ENCODE assay signal across 7 cellular contexts in the genomic region with DNA sequence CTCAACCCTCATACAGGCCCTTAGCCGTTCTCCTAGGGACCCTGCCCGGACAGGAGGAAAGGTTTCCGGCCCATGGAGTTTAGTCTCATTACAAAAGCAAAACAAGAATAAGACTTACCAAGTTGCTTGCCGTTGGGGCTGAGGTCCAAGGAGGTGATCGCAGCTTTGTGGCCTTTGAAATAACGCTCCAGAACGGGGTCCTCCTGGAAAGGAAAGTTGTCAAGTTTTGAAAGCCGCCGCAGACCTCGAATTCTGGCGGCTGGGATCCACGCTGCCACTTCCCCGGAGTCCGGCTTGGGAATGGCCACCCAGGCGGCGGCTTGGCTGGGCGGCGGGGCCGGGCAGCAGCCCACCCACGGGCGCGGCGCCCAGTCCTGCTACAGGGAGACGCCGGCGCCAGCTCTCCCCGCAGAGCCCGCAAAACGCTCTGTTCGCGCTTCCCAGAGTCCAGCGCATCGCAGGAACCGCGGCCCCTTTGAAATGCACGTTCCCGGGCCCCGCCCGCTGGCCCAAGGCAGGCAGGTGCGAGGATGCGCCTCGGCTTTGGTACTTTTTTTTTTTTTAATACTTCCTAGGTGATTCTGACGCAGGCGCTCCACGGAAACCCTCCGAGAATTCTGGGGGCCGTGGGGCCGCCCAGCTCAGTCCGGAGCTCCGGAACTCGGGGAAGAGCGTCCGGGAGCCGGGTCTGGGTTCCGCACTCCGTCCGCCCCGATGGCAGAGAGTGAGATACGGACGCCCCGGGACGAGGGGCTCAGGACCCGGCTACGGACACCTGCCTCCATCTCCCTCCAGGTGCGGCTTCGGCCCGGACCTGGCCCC. TPM values are rescaled to one million over a fixed set of nuclear protein-coding genes. Genes with fewer than 3 reads are reported as not detected.
A peak's percentile ranks its signal among the peaks of the same experiment; 100 is the strongest.
DNase-seq lines count a peak whose midpoint lies in the region; ATAC-seq lines count a peak whose summit lies in the region.

No MANE protein-coding gene starts in this region.

- H3K27ac Mint-ChIP-seq in activated CD4-positive, alpha-beta T cell treated with anti-CD3 and anti-CD28 coated beads, Interleukin-2, amount 10 ng/mL, durations not matched to agents 7 days and 5 days = peak overlapping the region; percentile 96

- no peaks in the 10 kb centered on the region for H3K27me3 ChIP-seq in mesendoderm (ENCODE audit: insufficient read depth, low read length, poor library complexity)

- no peaks in the 10 kb centered on the region for H3K36me3 ChIP-seq in mesendoderm (ENCODE audit: control insufficient read depth, insufficient read depth, low read length)

- no CpG with 5 or more reads among the region's 67 CpGs for WGBS in mesendoderm (ENCODE audit: extremely low coverage, insufficient coverage, low lambda C conversion rate)

- H3K27me3 Mint-ChIP-seq in activated CD4-positive, alpha-beta T cell treated with anti-CD3 and anti-CD28 coated beads, Interleukin-2, amount 10 ng/mL, durations not matched to agents 7 days and 5 days = no peaks in the 10 kb centered on the region

- H2AK5ac ChIP-seq in mesendoderm (ENCODE audit: low read length) = no peak overlapping the region

- H3K4me2 ChIP-seq in mesendoderm (ENCODE audit: low read length) = peak overlapping the region; percentile 98

- H3K79me2 ChIP-seq in mesendoderm (ENCODE audit: control insufficient read depth, insufficient read depth, low read length) = peaks cover 11% of the 10 kb centered on the region

- CTCF ChIA-PET in activated CD4-positive, alpha-beta T cell treated with anti-CD3 and anti-CD28 coated beads, Interleukin-2, amount 10 ng/mL, durations not matched to agents 7 days and 5 days (lab: Charles Lee) = interaction anchor here (0.7 to 2.6 kb wide), 18 partner anchors 13 to 520 kb away, joined by 3 to 15 read pairs (median 4); no protein-coding TSS in a partner anchor

- no peaks in the 10 kb centered on the region for H3K9me3 Mint-ChIP-seq in activated CD4-positive, alpha-beta T cell treated with anti-CD3 and anti-CD28 coated beads, Interleukin-2, amount 10 ng/mL, durations not matched to agents 7 days and 5 days

- peak overlapping the region; percentile 57 for H4K8ac ChIP-seq in mesendoderm (ENCODE audit: low read depth, low read length)

- peaks cover 32% of the 10 kb centered on the region for H3K36me3 Mint-ChIP-seq in activated CD4-positive, alpha-beta T cell treated with anti-CD3 and anti-CD28 coated beads, Interleukin-2, amount 10 ng/mL, durations not matched to agents 7 days and 5 days (ENCODE audit: low read depth)

- ATAC-seq in GM18498 (IDR thresholded peaks at IDR 0.05; ENCODE audit: unreplicated experiment) = peak; percentile 32

- peak overlapping the region; percentile 88 for H3K56ac ChIP-seq in mesendoderm (ENCODE audit: low read length)

- H2BK120ac ChIP-seq in mesendoderm (ENCODE audit: low read depth, low read length) = no peak overlapping the region

- no peak overlapping the region for H2BK5ac ChIP-seq in mesendoderm (ENCODE audit: low read length)

- POLR2A ChIA-PET in activated CD4-positive, alpha-beta T cell treated with anti-CD3 and anti-CD28 coated beads, Interleukin-2, amount 10 ng/mL, durations not matched to agents 7 days and 5 days (lab: Charles Lee) = interaction anchor here (0.6 kb wide), 1 partner anchor 179 kb away, joined by 3 read pairs; no protein-coding TSS in a partner anchor

- H3K23ac ChIP-seq in mesendoderm (ENCODE audit: low read length) = peak overlapping the region; percentile 6

- peak overlapping the region; percentile 55 for H3K18ac ChIP-seq in mesendoderm (ENCODE audit: low read length)

- peaks cover 14% of the 10 kb centered on the region for H3K79me1 ChIP-seq in mesendoderm (ENCODE audit: low read length)

- H3K4me3 Mint-ChIP-seq in activated CD4-positive, alpha-beta T cell treated with anti-CD3 and anti-CD28 coated beads, Interleukin-2, amount 10 ng/mL, durations not matched to agents 7 days and 5 days = peak overlapping the region; percentile 95

- peak overlapping the region; percentile 64 for H3K27ac ChIP-seq in mesendoderm (ENCODE audit: low read depth, low read length)

- H3K9ac ChIP-seq in mesendoderm (ENCODE audit: low read length) = peak overlapping the region; percentile 74

- peak; percentile 15 for DNase-seq in HCEC 1CT
- DNase-seq in M059J (ENCODE audit: low read depth) = peak; percentile 47
- DNase-seq in activated CD4-positive, alpha-beta T cell treated with anti-CD3 and anti-CD28 coated beads, Interleukin-2, amount 10 ng/mL, durations not matched to agents 7 days and 5 days = peak; percentile 41
- DNase-seq in effector CD4-positive, alpha-beta T cell = peak; percentile 36
- DNase-seq in mesendoderm = peak; percentile 67
- peak; percentile 28 to 42 for DNase-seq in stimulated activated CD8-positive, alpha-beta memory T cell treated with anti-CD3 and anti-CD28 coated beads, Interleukin-2, amount 100 ng/mL, for 48 hours (ENCODE audit: low read depth in 2 of 2)

- no peak overlapping the region for H4K5ac ChIP-seq in mesendoderm (ENCODE audit: low read length)

- peaks cover 62% of the 10 kb centered on the region for H3K4me1 Mint-ChIP-seq in activated CD4-positive, alpha-beta T cell treated with anti-CD3 and anti-CD28 coated beads, Interleukin-2, amount 10 ng/mL, durations not matched to agents 7 days and 5 days

- H3K4ac ChIP-seq in mesendoderm (ENCODE audit: low read depth, low read length) = no peak overlapping the region

- no peak overlapping the region for H2BK15ac ChIP-seq in mesendoderm (replicated peaks; ENCODE audit: low read depth)

- peaks cover 7% of the 10 kb centered on the region for H3K4me1 ChIP-seq in mesendoderm (ENCODE audit: control insufficient read depth, low read depth, low read length)

- H3K4me3 ChIP-seq in mesendoderm (ENCODE audit: low read length) = peak overlapping the region; percentile 42

RNA-seq across cellular contexts. Expression of a gene that starts 0.6 kb away (rescaled TPM):
- total RNA-seq in M059J (2014; rRNA removed; shearing (Covaris generic)) = 4.1 and 4.3 TPM in 2 replicates
- total RNA-seq in activated CD4-positive, alpha-beta T cell treated with anti-CD3 and anti-CD28 coated beads, Interleukin-2, amount 10 ng/mL, durations not matched to agents 7 days and 5 days = 10 to 100 TPM; 12.2 to 13.3 TPM
- 2.2 TPM for polyA plus RNA-seq in mesendoderm (2013, experiment 1 of 2)
- 2.3 TPM for polyA plus RNA-seq in mesendoderm (2013, experiment 2 of 2)

RNA-seq across cellular contexts. Expression of a gene that starts 0.6 kb away (rescaled TPM):
- total RNA-seq in M059J (2014; rRNA removed; shearing (Covaris generic)) = 19.4 and 21.7 TPM in 2 replicates
- total RNA-seq in activated CD4-positive, alpha-beta T cell treated with anti-CD3 and anti-CD28 coated beads, Interleukin-2, amount 10 ng/mL, durations not matched to agents 7 days and 5 days = 10 to 100 TPM; 33.2 to 41.0 TPM
- polyA plus RNA-seq in mesendoderm (2013, experiment 1 of 2) = 8.7 TPM
- 9.1 TPM for polyA plus RNA-seq in mesendoderm (2013, experiment 2 of 2)

Comparison
In these comparisons a context has a peak if more than half of its experiments do, and no peak if none do; other contexts are left out.
1. Peak in every context shown above with its lines: DNase-seq, ATAC-seq, H3K4me3 ChIP-seq and H3K27ac ChIP-seq.
2. DNase-seq: peak in every context shown above with its lines; median percentile 67 in mesendoderm; 47 in M059J; 41 in activated CD4-positive, alpha-beta T cell treated with anti-CD3 and anti-CD28 coated beads, Interleukin-2, amount 10 ng/mL, durations not matched to agents 7 days and 5 days; 36 in effector CD4-positive, alpha-beta T cell; 35 in stimulated activated CD8-positive, alpha-beta memory T cell treated with anti-CD3 and anti-CD28 coated beads, Interleukin-2, amount 100 ng/mL, for 48 hours; 15 in HCEC 1CT.